ENCODE assay signal across 8 cellular contexts in genomic region chr18:58321986-58322385, GRCh38.
A peak's percentile ranks its signal among the peaks of the same experiment; 100 is the strongest.
DNase-seq lines count a peak whose midpoint lies in the region; ATAC-seq, FAIRE-seq and TF ChIP-seq lines count a peak whose summit lies in the region.

No MANE protein-coding gene starts in this region.

- H3K9me3 Mint-ChIP-seq in T-cell: no peaks in the 10 kb centered on the region

- ATAC-seq in GM21825 (IDR thresholded peaks at IDR 0.05; ENCODE audit: unreplicated experiment): peak; percentile 61
- ATAC-seq in T-cell (replicated peaks in 1 of 4): peak; percentile 83 to 96 (median 90)
- peak; percentile 100 for ATAC-seq in K562
- ATAC-seq in GM18505 (IDR thresholded peaks at IDR 0.05; ENCODE audit: unreplicated experiment): no peak

- FAIRE-seq in K562 (lab: Jason Lieb, UNC): peak; percentile 98

- H3K9me1 ChIP-seq in K562 (ENCODE audit: control insufficient read depth, insufficient read depth, low read length): no peaks in the 10 kb centered on the region

- POLR2A ChIA-PET in T-cell (lab: Charles Lee): no interaction called here
- POLR2A ChIA-PET in K562 (lab: Yijun Ruan, JAX): interaction anchor here (1.0 kb wide), 1 partner anchor 23 kb away, joined by 3 read pairs; no protein-coding TSS in a partner anchor

- WGBS in K562 (ENCODE audit: insufficient coverage, low coverage, missing lambda C conversion rate): 8% methylated on average over 6 of the region's 6 CpGs

- in situ Hi-C loops in K562 (cut with MboI): loop anchor here (10.0 kb wide), 1 partner anchor 127 kb away; no protein-coding TSS in a partner anchor

- no TSS peak for BruUV-seq in K562 (replicated peaks; lab: Mats Ljungman, UMichigan)

- no peak overlapping the region for H2AFZ ChIP-seq in K562 (ENCODE audit: low read depth, low read length)

- H3K4me2 ChIP-seq in K562 (ENCODE audit: insufficient read depth, low read length): no peak overlapping the region

- TF ChIP-seq POLR2A in K562 (conservative IDR thresholded peaks at IDR 0.05) (no peak), GM18505 (IDR thresholded peaks at IDR 0.05; ENCODE audit: borderline replicate concordance, extremely low read depth, insufficient read depth, insufficient read length) (no peak)

- H3K4me1 Mint-ChIP-seq in T-cell: peaks cover 10 to 24% (median 19%) of the 10 kb centered on the region in 3 donors

- H3K4me3 ChIP-seq in K562: no peak overlapping the region

- no peaks in the 10 kb centered on the region for H3K9me3 ChIP-seq in K562 (replicated peaks; ENCODE audit: control insufficient read depth, insufficient read depth, low read depth, low read length)

- H3K4me1 ChIP-seq in K562 (replicated peaks in 1 of 2; ENCODE audit: control insufficient read depth in 2 of 2, insufficient read depth in 2 of 2, low read length in 2 of 2): no peaks in the 10 kb centered on the region; a peak in 3 of 5 replicates

- no peaks in the 10 kb centered on the region; the same call in 1 of the 2 replicates for H4K20me1 ChIP-seq in K562 (replicated peaks; ENCODE audit: control insufficient read depth, insufficient read depth, low read length)

- peak; percentile 74 to 75 for TF ChIP-seq RAD21 in K562 (CRISPR knock-in tag; conservative IDR thresholded peaks at IDR 0.05 in 1 of 2, IDR thresholded peaks at IDR 0.05 in 1 of 2)

- no peaks in the 10 kb centered on the region for H3K27me3 Mint-ChIP-seq in T-cell

- no peak overlapping the region; a peak in 1 of 4 replicates for H3K9ac ChIP-seq in K562 (ENCODE audit: insufficient read depth in 1 of 2, low read depth in 2 of 2, low read length in 2 of 2)

- H3K27ac Mint-ChIP-seq in T-cell: peak overlapping the region; percentile 24 to 77

- TF ChIP-seq EP300 in K562 (IDR thresholded peaks at IDR 0.05; ENCODE audit: low read length): peak; percentile 17; the same call in 1 of the 2 replicates

- CTCF ChIA-PET in T-cell (lab: Charles Lee): interaction anchor here (0.5 to 1.3 kb wide), 7 partner anchors 11 to 442 kb away, joined by 3 to 21 read pairs (median 4); no protein-coding TSS in a partner anchor
- CTCF ChIA-PET in K562 (lab: Yijun Ruan, JAX; ENCODE audit: low intra/inter-chr PET ratio): interaction anchor here (0.7 to 2.0 kb wide), 4 partner anchors 128 to 279 kb away, joined by 3 to 10 read pairs (median 5); no protein-coding TSS in a partner anchor

- peaks cover 5% of the 10 kb centered on the region; the same call in 1 of the 3 replicates for H3K36me3 ChIP-seq in K562 (ENCODE audit: control insufficient read depth, insufficient read depth, low read length)

- H3K79me2 ChIP-seq in K562 (ENCODE audit: control insufficient read depth, insufficient read depth, low read length): no peaks in the 10 kb centered on the region

- no peaks in the 10 kb centered on the region for H3K27me3 ChIP-seq in K562 (ENCODE audit: control insufficient read depth in 2 of 2, insufficient read depth in 2 of 2, low read length in 2 of 2)

- peak; percentile 60 to 76 (median 63) for TF ChIP-seq CTCF in K562 (IDR thresholded peaks at IDR 0.05 in 2 of 3, conservative IDR thresholded peaks at IDR 0.05 in 1 of 3; ENCODE audit: insufficient read depth in 2 of 3, low read depth in 1 of 3, low read length in 3 of 3)

- H3K4me3 Mint-ChIP-seq in T-cell: peak overlapping the region; percentile 32 to 50 (median 50)

- no peaks in the 10 kb centered on the region for H3K36me3 Mint-ChIP-seq in T-cell

- intact Hi-C loops in K562 (cut with micrococcal nuclease): loop anchor here (1.0 to 5.0 kb wide), 2 partner anchors 128 to 275 kb away; no protein-coding TSS in a partner anchor

- DNase-seq in DMS114 treated with DMSO at 0.1 percent for 48 hours (lab: John Stamatoyannopoulos, UW; ENCODE audit: unreplicated experiment) (peak; percentile 16), NCI-H1105 treated with DMSO at 0.1 percent for 48 hours (lab: John Stamatoyannopoulos, UW) (peak; percentile 84), T-cell (peak in 31 of 34 experiments; percentile 12 to 57 (median 33)), K562 (ENCODE audit: extremely low read depth in 1 of 4, low spot score in 3 of 4) (peak; percentile 51 to 83 (median 64)), iPS-NIHi7 (ENCODE audit: extremely low spot score) (peak; percentile 62)
- peak; percentile 69 for DNase-seq in stimulated activated CD4-positive, alpha-beta T cell treated with anti-CD3 and anti-CD28 coated beads, Interleukin-1b, Interleukin-23, amount 100 ng/mL, for 48 hours

- peak overlapping the region; percentile 45; the same call in 1 of the 3 replicates for H3K27ac ChIP-seq in K562 (ENCODE audit: extremely low read depth, low read depth, low read length)

TF ChIP-seq in K562, 482 proteins besides CTCF, POLR2A, EP300 and RAD21 (continues in another document):
- TF ChIP-seq MAZ (CRISPR knock-in tag; conservative IDR thresholded peaks at IDR 0.05 in 1 of 2, IDR thresholded peaks at IDR 0.05 in 1 of 2): 0 out of 4 replicates have a peak, but pooled peaks of 1 of the 2 experiments have one; percentile 18
- TF ChIP-seq HLTF (IDR thresholded peaks at IDR 0.05): no peak
- 0 out of 4 replicates have a peak, but pooled peaks of 1 of the 2 experiments have one; percentile 25 for TF ChIP-seq MNT (conservative IDR thresholded peaks at IDR 0.05)
- peak; percentile 46 for TF ChIP-seq SMC3 (conservative IDR thresholded peaks at IDR 0.05; ENCODE audit: insufficient read depth, low read depth, low read length)
- peak; percentile 67; the same call in 1 of the 2 replicates for TF ChIP-seq HMBOX1 (IDR thresholded peaks at IDR 0.05)
- 0 out of 2 replicates have a peak, but pooled peaks have one; percentile 42 for TF ChIP-seq KLF6 (CRISPR knock-in tag; IDR thresholded peaks at IDR 0.05; ENCODE audit: borderline replicate concordance)
- TF ChIP-seq ZNF12 (CRISPR knock-in tag; IDR thresholded peaks at IDR 0.05): no peak
- TF ChIP-seq MYC (IDR thresholded peaks at IDR 0.05; ENCODE audit: low read depth, low read length): 0 out of 2 replicates have a peak, but pooled peaks have one; percentile 28
- no peak for TF ChIP-seq MYC (CRISPR knock-in tag; IDR thresholded peaks at IDR 0.05; ENCODE audit: borderline replicate concordance, low read depth)
- TF ChIP-seq KDM2B (CRISPR knock-in tag; IDR thresholded peaks at IDR 0.05): no peak
- peak; percentile 25; the same call in 1 of the 2 replicates for TF ChIP-seq NFE2 (IDR thresholded peaks at IDR 0.05; ENCODE audit: low read depth)
- TF ChIP-seq ZNF395 (CRISPR knock-in tag; IDR thresholded peaks at IDR 0.05): no peak
- no peak for TF ChIP-seq ATF1 (CRISPR knock-in tag; IDR thresholded peaks at IDR 0.05)
- TF ChIP-seq ATF1 (tag; IDR thresholded peaks at IDR 0.05): no peak
- TF ChIP-seq PHTF2 (CRISPR knock-in tag; IDR thresholded peaks at IDR 0.05): no peak
- no peak for TF ChIP-seq IRF9 (tag; IDR thresholded peaks at IDR 0.05)
- TF ChIP-seq TFAP4 (CRISPR knock-in tag; IDR thresholded peaks at IDR 0.05; ENCODE audit: borderline replicate concordance): peak; percentile 57; the same call in 1 of the 2 replicates
- TF ChIP-seq TCF7L2 (IDR thresholded peaks at IDR 0.05; ENCODE audit: low read depth, low read length): no peak

Comparison
In these comparisons a context has a peak if more than half of its experiments do, and no peak if none do; other contexts are left out.
1. DNase-seq: peak in every context shown above with its lines; median percentile 84 in NCI-H1105 treated with DMSO at 0.1 percent for 48 hours; 69 in stimulated activated CD4-positive, alpha-beta T cell treated with anti-CD3 and anti-CD28 coated beads, Interleukin-1b, Interleukin-23, amount 100 ng/mL, for 48 hours; 64 in K562; 62 in iPS-NIHi7; 33 in T-cell; 16 in DMS114 treated with DMSO at 0.1 percent for 48 hours.